ENCODE assay signal across 2 cellular contexts in the genomic region with DNA sequence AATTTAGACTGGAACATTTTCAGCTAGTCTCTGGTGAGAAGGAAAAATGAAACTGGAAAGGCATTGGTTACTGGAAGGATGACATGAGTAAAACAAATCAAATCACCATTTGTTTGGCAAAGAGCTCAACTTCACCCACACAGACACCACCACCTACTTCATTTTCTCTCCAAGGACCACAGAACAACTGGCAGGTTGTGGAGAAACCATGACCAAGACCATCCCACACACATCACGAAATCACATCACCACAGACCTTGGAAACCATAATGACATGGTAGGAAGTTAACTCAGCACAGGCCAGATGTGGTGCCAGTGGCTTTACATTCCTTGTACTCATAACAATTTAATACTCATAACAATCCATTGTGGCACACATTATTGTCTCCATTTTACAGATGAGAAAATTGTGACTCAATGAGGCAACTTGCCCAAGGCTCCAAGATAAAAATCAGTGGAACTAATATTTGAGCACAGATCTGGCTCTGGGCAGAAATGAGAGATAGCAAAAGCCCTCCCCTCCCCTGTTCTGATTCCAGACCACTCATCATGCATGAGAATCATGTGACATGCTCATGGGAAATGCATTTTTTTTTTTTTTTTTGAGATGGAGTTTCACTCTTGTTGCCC.
TF ChIP-seq lines count a peak whose summit lies in the region.

No MANE protein-coding gene starts in this region.

TF ChIP-seq in IMR-90, 13 proteins besides CTCF, POLR2A, EP300 and RAD21 (continued from another document):
- TF ChIP-seq MAFK (IDR thresholded peaks at IDR 0.05; ENCODE audit: low read depth, low read length) (no peak), NFE2L2 (IDR thresholded peaks at IDR 0.05; ENCODE audit: low read depth, low read length) (no peak), RFX5 (IDR thresholded peaks at IDR 0.05; ENCODE audit: low read depth, low read length) (no peak), MXI1 (IDR thresholded peaks at IDR 0.05; ENCODE audit: borderline replicate concordance, low read depth, low read length) (no peak), MAZ (IDR thresholded peaks at IDR 0.05; ENCODE audit: borderline replicate concordance, low read depth, low read length) (no peak), BHLHE40 (IDR thresholded peaks at IDR 0.05; ENCODE audit: low read depth, low read length) (no peak), CHD1 (IDR thresholded peaks at IDR 0.05; ENCODE audit: low read depth, low read length) (no peak), CEBPB (IDR thresholded peaks at IDR 0.05; ENCODE audit: low read depth, low read length) (no peak), FOS (IDR thresholded peaks at IDR 0.05; ENCODE audit: low read depth, low read length) (no peak)
- TF ChIP-seq, protein P1, sequence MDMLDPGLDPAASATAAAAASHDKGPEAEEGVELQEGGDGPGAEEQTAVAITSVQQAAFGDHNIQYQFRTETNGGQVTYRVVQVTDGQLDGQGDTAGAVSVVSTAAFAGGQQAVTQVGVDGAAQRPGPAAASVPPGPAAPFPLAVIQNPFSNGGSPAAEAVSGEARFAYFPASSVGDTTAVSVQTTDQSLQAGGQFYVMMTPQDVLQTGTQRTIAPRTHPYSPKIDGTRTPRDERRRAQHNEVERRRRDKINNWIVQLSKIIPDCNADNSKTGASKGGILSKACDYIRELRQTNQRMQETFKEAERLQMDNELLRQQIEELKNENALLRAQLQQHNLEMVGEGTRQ (IDR thresholded peaks at IDR 0.05; ENCODE audit: low read depth, low read length) = no peak
- TF ChIP-seq, protein P2, sequence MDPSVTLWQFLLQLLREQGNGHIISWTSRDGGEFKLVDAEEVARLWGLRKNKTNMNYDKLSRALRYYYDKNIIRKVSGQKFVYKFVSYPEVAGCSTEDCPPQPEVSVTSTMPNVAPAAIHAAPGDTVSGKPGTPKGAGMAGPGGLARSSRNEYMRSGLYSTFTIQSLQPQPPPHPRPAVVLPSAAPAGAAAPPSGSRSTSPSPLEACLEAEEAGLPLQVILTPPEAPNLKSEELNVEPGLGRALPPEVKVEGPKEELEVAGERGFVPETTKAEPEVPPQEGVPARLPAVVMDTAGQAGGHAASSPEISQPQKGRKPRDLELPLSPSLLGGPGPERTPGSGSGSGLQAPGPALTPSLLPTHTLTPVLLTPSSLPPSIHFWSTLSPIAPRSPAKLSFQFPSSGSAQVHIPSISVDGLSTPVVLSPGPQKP (IDR thresholded peaks at IDR 0.05; ENCODE audit: borderline replicate concordance, low read depth, low read length) = no peak
TF ChIP-seq in IMR-90: peak in this region for 0.

TF ChIP-seq in HEK293T, 16 proteins besides CTCF, POLR2A, EP300 and RAD21 (continued from another document):
- TF ChIP-seq NFRKB (IDR thresholded peaks at IDR 0.05) = no peak
- no peak for TF ChIP-seq FOXM1 (IDR thresholded peaks at IDR 0.05; ENCODE audit: borderline replicate concordance)
- TF ChIP-seq FOXK2 (IDR thresholded peaks at IDR 0.05) = no peak
- no peak for TF ChIP-seq LEF1 (IDR thresholded peaks at IDR 0.05; ENCODE audit: borderline replicate concordance)
